Comparison of ENCODE assay signal across 13 cellular contexts in genomic region chr7:593324-594115, GRCh38.
DNase-seq lines count a peak whose midpoint lies in the region; ATAC-seq and TF ChIP-seq lines count a peak whose summit lies in the region.
"Had no signal": no experiment of that assay in that cellular context is flagged by ENCODE, and none has a peak within 500 bp of the region (broad histone marks: within the 10 kb centered on the region; RNA-seq: fewer than 3 reads in every experiment).

No MANE protein-coding gene starts in this region.

- peaks cover 13% of the 10 kb centered on the region for H3K36me3 ChIP-seq in HUES6 (ENCODE audit: control insufficient read depth, insufficient read depth, low read length)
- H3K36me3 ChIP-seq in suprapubic skin: peaks cover 3% of the 10 kb centered on the region

- no peak for TF ChIP-seq CTCF in suprapubic skin (IDR thresholded peaks at IDR 0.05)

- H3K9me3 Mint-ChIP-seq in activated T-cell treated with anti-CD3 and anti-CD28 coated beads, Interleukin-2, amount 50 U/mL, for 4 hours: peaks cover 5% of the 10 kb centered on the region
- H3K9me3 Mint-ChIP-seq in stimulated activated naive B cell treated with anti-CD40 and anti-IgM and Interleukin-4, amounts not matched to agents 10 μg/mL and 1 μg/mL and 100 μg/mL, for 72 hours: peaks cover 7 to 10% of the 10 kb centered on the region in 2 donors

- H3K4me1 ChIP-seq in HUES6 (ENCODE audit: control insufficient read depth, insufficient read depth, low read length) (no peaks in the 10 kb centered on the region), suprapubic skin (peaks cover 6% of the 10 kb centered on the region)

- DNase-seq in activated T-cell treated with anti-CD3 and anti-CD28 coated beads, Interleukin-2, amount 50 U/mL, for 4 hours: no peak
- DNase-seq in activated T-cell treated with anti-CD3 and anti-CD28 coated beads, Interleukin-2, amount 50 U/mL, for 48 hours: no peak
- DNase-seq in cerebellum (ENCODE audit: low spot score) (peak; percentile 37), suprapubic skin (ENCODE audit: low spot score in 2 of 2) (no peak), HEK293T (ENCODE audit: extremely low spot score) (no peak), NCI-H1694 treated with DMSO at 0.1 percent for 48 hours (lab: John Stamatoyannopoulos, UW) (no peak)
- peak; percentile 68 for DNase-seq in stimulated activated naive B cell treated with anti-CD40 and anti-IgM and Interleukin-4, amounts not matched to agents 10 μg/mL and 1 μg/mL and 100 μg/mL, for 72 hours
- DNase-seq: activated CD4-positive, CD25-positive, alpha-beta regulatory T cell; kidney glomerular epithelial cell; Peyer's patch had no signal

- H3K4me3 ChIP-seq in HUES6 (ENCODE audit: low read depth, low read length) (no peak overlapping the region), suprapubic skin (no peak overlapping the region)
- H3K4me3 ChIP-seq: Peyer's patch had no signal

- H3K27ac ChIP-seq in HUES6 (ENCODE audit: low read depth, low read length) (peak overlapping the region; percentile 38; the same call in 1 of the 2 replicates), suprapubic skin (no peak overlapping the region)
- H3K27ac ChIP-seq: Peyer's patch had no signal

- WGBS in suprapubic skin: 61% methylated on average over 28 of the region's 34 CpGs

- no peaks in the 10 kb centered on the region for H3K9me3 ChIP-seq in HUES6 (ENCODE audit: control insufficient read depth, insufficient read depth, low read depth, low read length)
- no peaks in the 10 kb centered on the region for H3K9me3 ChIP-seq in suprapubic skin
- H3K9me3 ChIP-seq: Peyer's patch had no signal

- POLR2A ChIA-PET in HEK293T (lab: Yijun Ruan, JAX): interaction anchor here (0.6 kb wide), 1 partner anchor 519 kb away, joined by 3 read pairs; no protein-coding TSS in a partner anchor

- no peaks in the 10 kb centered on the region for H3K27me3 Mint-ChIP-seq in activated T-cell treated with anti-CD3 and anti-CD28 coated beads, Interleukin-2, amount 50 U/mL, for 4 hours (ENCODE audit: low read depth)
- H3K27me3 Mint-ChIP-seq in stimulated activated naive B cell treated with anti-CD40 and anti-IgM and Interleukin-4, amounts not matched to agents 10 μg/mL and 1 μg/mL and 100 μg/mL, for 72 hours: no peaks in the 10 kb centered on the region
- H3K27me3 Mint-ChIP-seq: brain, progenitor cell of endocrine pancreas had no signal

- CTCF ChIA-PET in HEK293T (lab: Yijun Ruan, JAX): no interaction called here

- ATAC-seq in activated T-cell treated with anti-CD3 and anti-CD28 coated beads, Interleukin-2, amount 50 U/mL, for 4 hours: peak; percentile 19 to 46
- peak; percentile 85 to 87 for ATAC-seq in stimulated activated naive B cell treated with anti-CD40 and anti-IgM and Interleukin-4, amounts not matched to agents 10 μg/mL and 1 μg/mL and 100 μg/mL, for 72 hours (replicated peaks)

- TF ChIP-seq EP300 in suprapubic skin (IDR thresholded peaks at IDR 0.05): no peak

- peak overlapping the region; percentile 74 for H3K27ac Mint-ChIP-seq in stimulated activated naive B cell treated with anti-CD40 and anti-IgM and Interleukin-4, amounts not matched to agents 10 μg/mL and 1 μg/mL and 100 μg/mL, for 72 hours

- peaks cover 10% of the 10 kb centered on the region for H3K36me3 Mint-ChIP-seq in activated T-cell treated with anti-CD3 and anti-CD28 coated beads, Interleukin-2, amount 50 U/mL, for 4 hours (ENCODE audit: insufficient read depth)
- peaks cover 46 to 78% of the 10 kb centered on the region in 2 donors for H3K36me3 Mint-ChIP-seq in stimulated activated naive B cell treated with anti-CD40 and anti-IgM and Interleukin-4, amounts not matched to agents 10 μg/mL and 1 μg/mL and 100 μg/mL, for 72 hours

- H3K4me1 Mint-ChIP-seq in activated T-cell treated with anti-CD3 and anti-CD28 coated beads, Interleukin-2, amount 50 U/mL, for 4 hours (ENCODE audit: low read depth): peaks cover 24% of the 10 kb centered on the region
- peaks cover 35 to 50% of the 10 kb centered on the region in 2 donors for H3K4me1 Mint-ChIP-seq in stimulated activated naive B cell treated with anti-CD40 and anti-IgM and Interleukin-4, amounts not matched to agents 10 μg/mL and 1 μg/mL and 100 μg/mL, for 72 hours

- H3K27me3 ChIP-seq in HUES6 (ENCODE audit: control insufficient read depth, insufficient read depth, low read length): no peaks in the 10 kb centered on the region
- no peaks in the 10 kb centered on the region for H3K27me3 ChIP-seq in suprapubic skin
- H3K27me3 ChIP-seq: Peyer's patch had no signal

- no peak overlapping the region for H3K9ac ChIP-seq in HUES6 (ENCODE audit: low read length)

- H3K4me3 Mint-ChIP-seq in activated T-cell treated with anti-CD3 and anti-CD28 coated beads, Interleukin-2, amount 50 U/mL, for 4 hours: no peak overlapping the region
- H3K4me3 Mint-ChIP-seq in stimulated activated naive B cell treated with anti-CD40 and anti-IgM and Interleukin-4, amounts not matched to agents 10 μg/mL and 1 μg/mL and 100 μg/mL, for 72 hours: peak overlapping the region; percentile 60
- H3K4me3 Mint-ChIP-seq: brain had no signal

- TF ChIP-seq POLR2A in suprapubic skin (IDR thresholded peaks at IDR 0.05): no peak

TF ChIP-seq in HEK293T, 16 proteins besides CTCF, POLR2A, EP300 and RAD21:
- TF ChIP-seq ARNT (IDR thresholded peaks at IDR 0.05) (no peak), SUZ12 (IDR thresholded peaks at IDR 0.05) (no peak), FOXM1 (IDR thresholded peaks at IDR 0.05; ENCODE audit: borderline replicate concordance) (no peak), L3MBTL2 (conservative IDR thresholded peaks at IDR 0.05) (no peak), NFRKB (IDR thresholded peaks at IDR 0.05) (no peak), SP1 (IDR thresholded peaks at IDR 0.05) (no peak)

Comparison
In these comparisons a context has a peak if more than half of its experiments do, and no peak if none do; other contexts are left out.
1. DNase-seq: peak in cerebellum (single experiment) and stimulated activated naive B cell treated with anti-CD40 and anti-IgM and Interleukin-4, amounts not matched to agents 10 μg/mL and 1 μg/mL and 100 μg/mL, for 72 hours (single experiment); none in activated T-cell treated with anti-CD3 and anti-CD28 coated beads, Interleukin-2, amount 50 U/mL, for 4 hours (single experiment), activated T-cell treated with anti-CD3 and anti-CD28 coated beads, Interleukin-2, amount 50 U/mL, for 48 hours (0 of 2), suprapubic skin (0 of 2), HEK293T (single experiment) and NCI-H1694 treated with DMSO at 0.1 percent for 48 hours (single experiment).